In the genomic region with DNA sequence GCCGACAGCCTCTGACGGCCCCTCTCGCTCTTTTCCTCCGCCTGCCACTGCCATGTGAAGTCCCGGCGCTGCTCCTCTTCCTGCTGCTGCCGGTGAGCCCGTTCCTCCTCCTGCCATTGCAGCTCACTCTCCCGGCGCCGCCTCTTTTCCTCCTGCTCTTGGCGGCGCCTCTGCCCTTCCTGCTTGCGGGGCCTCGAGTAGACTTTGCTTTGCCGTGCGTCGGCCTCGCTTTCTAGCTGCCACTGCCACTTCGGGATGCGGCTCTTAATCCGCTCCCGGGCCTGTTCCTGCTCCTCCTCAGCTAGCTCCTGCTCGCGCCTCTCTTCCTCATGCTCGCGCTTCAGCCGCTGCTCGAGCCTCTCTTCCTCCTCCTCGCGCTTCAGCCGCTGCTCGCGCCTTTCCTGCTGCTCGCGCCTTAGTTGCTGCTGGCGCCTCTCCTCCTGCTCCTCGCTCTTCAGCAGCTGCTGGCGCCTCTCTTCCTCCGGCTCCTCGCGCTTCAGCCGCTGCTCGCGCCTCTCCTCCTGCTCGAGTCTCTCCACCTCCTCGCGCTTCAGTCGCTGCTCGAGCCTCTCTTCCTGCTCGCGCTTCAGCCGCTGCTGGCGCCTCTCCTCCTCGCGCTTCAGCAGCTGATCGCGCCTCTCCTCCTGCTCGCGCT, we compare ENCODE assay signal across 9 cellular contexts. TPM values are rescaled to one million over a fixed set of nuclear protein-coding genes. Genes with fewer than 3 reads are reported as not detected.
A peak's percentile ranks its signal among the peaks of the same experiment; 100 is the strongest.
DNase-seq lines count a peak whose midpoint lies in the region; ATAC-seq lines count a peak whose summit lies in the region.
"Had no signal": no experiment of that assay in that cellular context is flagged by ENCODE, and none has a peak within 500 bp of the region (broad histone marks: within the 10 kb centered on the region; RNA-seq: fewer than 3 reads in every experiment).

No MANE protein-coding gene starts in this region.

- H3K4me3 Mint-ChIP-seq in T-helper 2 cell treated with Interferon-gamma antibody and Interleukin-4, amounts not matched to agents 5 μg/mL and 100 μg/mL, for 36 hours, result no peak overlapping the region
- H3K4me3 Mint-ChIP-seq in naive thymus-derived CD8-positive, alpha-beta T cell, result no peak overlapping the region
- H3K4me3 Mint-ChIP-seq: nephron had no signal

- 1% methylated on average over 60 of the region's 60 CpGs for WGBS in esophagus, 2 donors

- peaks cover 3% of the 10 kb centered on the region for H3K27me3 Mint-ChIP-seq in T-helper 2 cell treated with Interferon-gamma antibody and Interleukin-4, amounts not matched to agents 5 μg/mL and 100 μg/mL, for 36 hours (ENCODE audit: low read depth)
- H3K27me3 Mint-ChIP-seq in naive thymus-derived CD8-positive, alpha-beta T cell, result peaks cover 2 to 27% (median 14%) of the 10 kb centered on the region in 5 donors

- H3K27me3 ChIP-seq in esophagus (ENCODE audit: control insufficient read depth in 1 of 2, insufficient read depth in 2 of 2, low read length in 2 of 2), result peaks cover 3 to 30% of the 10 kb centered on the region in 2 donors

- H3K36me3 Mint-ChIP-seq in T-helper 2 cell treated with Interferon-gamma antibody and Interleukin-4, amounts not matched to agents 5 μg/mL and 100 μg/mL, for 36 hours (ENCODE audit: low read depth), result peaks cover 6% of the 10 kb centered on the region
- peaks cover 0 to 3% (median 0%) of the 10 kb centered on the region in 3 donors for H3K36me3 Mint-ChIP-seq in naive thymus-derived CD8-positive, alpha-beta T cell

- DNase-seq in COLO668 (lab: John Stamatoyannopoulos, UW; ENCODE audit: unreplicated experiment) (peak; percentile 66), HPDE6-E6E7 (ENCODE audit: extremely low spot score) (peak; percentile 31), T1000 (lab: John Stamatoyannopoulos, UW) (no peak)
- DNase-seq in T-helper 2 cell treated with Interferon-gamma antibody and Interleukin-4, amounts not matched to agents 5 μg/mL and 100 μg/mL, for 36 hours (ENCODE audit: low spot score), result peak; percentile 23
- DNase-seq in naive thymus-derived CD8-positive, alpha-beta T cell, result peak in 2 of 10 donors; percentile 8 to 24

- peak overlapping the region; percentile 43 to 57 for H3K4me3 ChIP-seq in esophagus (ENCODE audit: low read depth in 1 of 2, low read length in 2 of 2)

- peaks cover 17 to 32% of the 10 kb centered on the region in 2 donors for H3K4me1 ChIP-seq in esophagus (ENCODE audit: control insufficient read depth in 2 of 2, insufficient read depth in 2 of 2, low read length in 1 of 2)

- no peak overlapping the region for H3K27ac Mint-ChIP-seq in T-helper 2 cell treated with Interferon-gamma antibody and Interleukin-4, amounts not matched to agents 5 μg/mL and 100 μg/mL, for 36 hours
- H3K27ac Mint-ChIP-seq in naive thymus-derived CD8-positive, alpha-beta T cell, result no peak overlapping the region
- H3K27ac Mint-ChIP-seq: nephron had no signal

- peak; percentile 68 to 72 for ATAC-seq in naive thymus-derived CD8-positive, alpha-beta T cell
- ATAC-seq in HG03108 (IDR thresholded peaks at IDR 0.05; ENCODE audit: unreplicated experiment) (no peak), HG03175 (IDR thresholded peaks at IDR 0.05; ENCODE audit: unreplicated experiment) (no peak)

- H3K9me3 ChIP-seq in esophagus (ENCODE audit: control insufficient read depth in 2 of 2, insufficient read depth in 1 of 2, low read depth in 1 of 2, low read length in 1 of 2), result peaks cover 12 to 29% of the 10 kb centered on the region in 2 donors

- H3K9me3 Mint-ChIP-seq in T-helper 2 cell treated with Interferon-gamma antibody and Interleukin-4, amounts not matched to agents 5 μg/mL and 100 μg/mL, for 36 hours, result no peaks in the 10 kb centered on the region
- H3K9me3 Mint-ChIP-seq in naive thymus-derived CD8-positive, alpha-beta T cell, result no peaks in the 10 kb centered on the region

- peaks cover 7% of the 10 kb centered on the region for H3K4me1 Mint-ChIP-seq in T-helper 2 cell treated with Interferon-gamma antibody and Interleukin-4, amounts not matched to agents 5 μg/mL and 100 μg/mL, for 36 hours (ENCODE audit: low read depth)
- peaks cover 0 to 11% (median 3%) of the 10 kb centered on the region in 4 donors for H3K4me1 Mint-ChIP-seq in naive thymus-derived CD8-positive, alpha-beta T cell
- H3K4me1 Mint-ChIP-seq: nephron had no signal

- POLR2A ChIA-PET in naive thymus-derived CD8-positive, alpha-beta T cell (lab: Charles Lee), result interaction anchor here (0.6 to 0.8 kb wide), 2 partner anchors 75 to 840 kb away, joined by 5 to 8 read pairs; no protein-coding TSS in a partner anchor

- H3K27ac ChIP-seq in esophagus (ENCODE audit: low read depth in 2 of 2, low read length in 1 of 2), result no peak overlapping the region

- no peaks in the 10 kb centered on the region for H3K36me3 ChIP-seq in esophagus (ENCODE audit: control insufficient read depth in 2 of 2, insufficient read depth in 2 of 2, low read length in 1 of 2)

RNA-seq across cellular contexts. Expression of gene TCHH, which starts 4.3 kb away (rescaled TPM):
- under 1 TPM; 0.13 to 0.33 TPM for polyA plus RNA-seq in esophagus
- total RNA-seq in naive thymus-derived CD8-positive, alpha-beta T cell, result not detected
- polyA plus RNA-seq in naive thymus-derived CD8-positive, alpha-beta T cell, result not detected

RNA-seq across cellular contexts. Expression of gene TCHHL1, which starts 22.1 kb away (rescaled TPM):
- polyA plus RNA-seq in esophagus, result not detected
- not detected for total RNA-seq in naive thymus-derived CD8-positive, alpha-beta T cell
- polyA plus RNA-seq in naive thymus-derived CD8-positive, alpha-beta T cell, result not detected

RNA-seq across cellular contexts. Expression of gene RPTN, which starts 48.0 kb away (rescaled TPM):
- polyA plus RNA-seq in esophagus, result 1 to 10 TPM in 1 of 2 donors, under 1 TPM in 1; 0.20 to 1.3 TPM
- not detected for total RNA-seq in naive thymus-derived CD8-positive, alpha-beta T cell
- not detected for polyA plus RNA-seq in naive thymus-derived CD8-positive, alpha-beta T cell

Comparison
In these comparisons a context has a peak if more than half of its experiments do, and no peak if none do; other contexts are left out.
1. ATAC-seq: peak in naive thymus-derived CD8-positive, alpha-beta T cell (2 of 2); none in HG03108 (single experiment) and HG03175 (single experiment).